Comparison of ENCODE assay signal across 1 cellular context in the genomic region with DNA sequence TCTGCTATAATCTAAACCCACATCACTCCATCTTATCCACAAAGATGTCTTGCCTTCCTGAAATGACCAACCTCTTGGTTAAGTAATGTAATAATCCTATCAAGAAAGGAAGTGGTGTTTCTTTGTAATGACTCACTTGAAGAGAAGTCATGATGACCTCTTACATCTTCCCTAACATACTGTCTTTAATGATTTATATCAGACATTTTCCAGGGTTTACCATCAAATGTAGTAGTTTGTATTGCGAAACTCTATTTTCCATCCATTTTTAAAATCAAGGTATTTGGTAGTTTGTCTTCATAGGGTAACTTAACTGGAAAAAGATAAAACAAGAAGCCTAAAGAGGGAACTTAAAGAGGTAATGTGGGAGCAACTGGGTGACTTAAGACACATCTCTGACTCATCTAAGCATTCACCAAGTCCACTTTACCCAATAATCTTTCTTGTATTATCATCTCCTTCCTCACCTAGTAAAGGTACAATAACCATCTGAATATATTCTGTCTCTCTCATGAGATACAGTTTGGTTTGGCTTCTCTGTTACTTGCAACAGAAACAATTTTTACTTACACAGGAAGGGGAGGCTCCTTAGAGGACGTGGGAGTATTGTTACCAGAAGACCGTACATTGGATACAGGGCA.
TF ChIP-seq lines count a peak whose summit lies in the region.

No MANE protein-coding gene starts in this region.

TF ChIP-seq in GM23338, 12 proteins besides CTCF, POLR2A, EP300 and RAD21 (continued from another document):
- no peak for TF ChIP-seq EZH2phosphoT487 (IDR thresholded peaks at IDR 0.05; ENCODE audit: unreplicated experiment)
- TF ChIP-seq EZH2 (IDR thresholded peaks at IDR 0.05; ENCODE audit: low read depth, unreplicated experiment): no peak
- TF ChIP-seq, protein P1, sequence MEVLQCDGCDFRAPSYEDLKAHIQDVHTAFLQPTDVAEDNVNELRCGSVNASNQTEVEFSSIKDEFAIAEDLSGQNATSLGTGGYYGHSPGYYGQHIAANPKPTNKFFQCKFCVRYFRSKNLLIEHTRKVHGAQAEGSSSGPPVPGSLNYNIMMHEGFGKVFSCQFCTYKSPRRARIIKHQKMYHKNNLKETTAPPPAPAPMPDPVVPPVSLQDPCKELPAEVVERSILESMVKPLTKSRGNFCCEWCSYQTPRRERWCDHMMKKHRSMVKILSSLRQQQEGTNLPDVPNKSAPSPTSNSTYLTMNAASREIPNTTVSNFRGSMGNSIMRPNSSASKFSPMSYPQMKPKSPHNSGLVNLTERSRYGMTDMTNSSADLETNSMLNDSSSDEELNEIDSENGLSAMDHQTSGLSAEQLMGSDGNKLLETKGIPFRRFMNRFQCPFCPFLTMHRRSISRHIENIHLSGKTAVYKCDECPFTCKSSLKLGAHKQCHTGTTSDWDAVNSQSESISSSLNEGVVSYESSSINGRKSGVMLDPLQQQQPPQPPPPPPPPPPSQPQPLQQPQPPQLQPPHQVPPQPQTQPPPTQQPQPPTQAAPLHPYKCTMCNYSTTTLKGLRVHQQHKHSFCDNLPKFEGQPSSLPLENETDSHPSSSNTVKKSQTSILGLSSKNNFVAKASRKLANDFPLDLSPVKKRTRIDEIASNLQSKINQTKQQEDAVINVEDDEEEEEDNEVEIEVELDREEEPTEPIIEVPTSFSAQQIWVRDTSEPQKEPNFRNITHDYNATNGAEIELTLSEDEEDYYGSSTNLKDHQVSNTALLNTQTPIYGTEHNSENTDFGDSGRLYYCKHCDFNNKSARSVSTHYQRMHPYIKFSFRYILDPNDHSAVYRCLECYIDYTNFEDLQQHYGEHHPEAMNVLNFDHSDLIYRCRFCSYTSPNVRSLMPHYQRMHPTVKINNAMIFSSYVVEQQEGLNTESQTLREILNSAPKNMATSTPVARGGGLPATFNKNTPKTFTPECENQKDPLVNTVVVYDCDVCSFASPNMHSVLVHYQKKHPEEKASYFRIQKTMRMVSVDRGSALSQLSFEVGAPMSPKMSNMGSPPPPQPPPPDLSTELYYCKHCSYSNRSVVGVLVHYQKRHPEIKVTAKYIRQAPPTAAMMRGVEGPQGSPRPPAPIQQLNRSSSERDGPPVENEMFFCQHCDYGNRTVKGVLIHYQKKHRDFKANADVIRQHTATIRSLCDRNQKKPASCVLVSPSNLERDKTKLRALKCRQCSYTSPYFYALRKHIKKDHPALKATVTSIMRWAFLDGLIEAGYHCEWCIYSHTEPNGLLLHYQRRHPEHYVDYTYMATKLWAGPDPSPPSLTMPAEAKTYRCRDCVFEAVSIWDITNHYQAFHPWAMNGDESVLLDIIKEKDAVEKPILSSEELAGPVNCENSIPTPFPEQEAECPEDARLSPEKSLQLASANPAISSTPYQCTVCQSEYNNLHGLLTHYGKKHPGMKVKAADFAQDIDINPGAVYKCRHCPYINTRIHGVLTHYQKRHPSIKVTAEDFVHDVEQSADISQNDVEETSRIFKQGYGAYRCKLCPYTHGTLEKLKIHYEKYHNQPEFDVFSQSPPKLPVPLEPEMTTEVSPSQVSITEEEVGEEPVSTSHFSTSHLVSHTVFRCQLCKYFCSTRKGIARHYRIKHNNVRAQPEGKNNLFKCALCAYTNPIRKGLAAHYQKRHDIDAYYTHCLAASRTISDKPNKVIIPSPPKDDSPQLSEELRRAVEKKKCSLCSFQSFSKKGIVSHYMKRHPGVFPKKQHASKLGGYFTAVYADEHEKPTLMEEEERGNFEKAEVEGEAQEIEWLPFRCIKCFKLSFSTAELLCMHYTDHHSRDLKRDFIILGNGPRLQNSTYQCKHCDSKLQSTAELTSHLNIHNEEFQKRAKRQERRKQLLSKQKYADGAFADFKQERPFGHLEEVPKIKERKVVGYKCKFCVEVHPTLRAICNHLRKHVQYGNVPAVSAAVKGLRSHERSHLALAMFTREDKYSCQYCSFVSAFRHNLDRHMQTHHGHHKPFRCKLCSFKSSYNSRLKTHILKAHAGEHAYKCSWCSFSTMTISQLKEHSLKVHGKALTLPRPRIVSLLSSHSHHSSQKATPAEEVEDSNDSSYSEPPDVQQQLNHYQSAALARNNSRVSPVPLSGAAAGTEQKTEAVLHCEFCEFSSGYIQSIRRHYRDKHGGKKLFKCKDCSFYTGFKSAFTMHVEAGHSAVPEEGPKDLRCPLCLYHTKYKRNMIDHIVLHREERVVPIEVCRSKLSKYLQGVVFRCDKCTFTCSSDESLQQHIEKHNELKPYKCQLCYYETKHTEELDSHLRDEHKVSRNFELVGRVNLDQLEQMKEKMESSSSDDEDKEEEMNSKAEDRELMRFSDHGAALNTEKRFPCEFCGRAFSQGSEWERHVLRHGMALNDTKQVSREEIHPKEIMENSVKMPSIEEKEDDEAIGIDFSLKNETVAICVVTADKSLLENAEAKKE (CRISPR knock-in tag; IDR thresholded peaks at IDR 0.05): no peak
- no peak for TF ChIP-seq ZNF114 (CRISPR knock-in tag; IDR thresholded peaks at IDR 0.05)
- TF ChIP-seq CREB1 (CRISPR knock-in tag; IDR thresholded peaks at IDR 0.05; ENCODE audit: low read depth): no peak
